Comparison of ENCODE assay signal across 8 cellular contexts in the genomic region with DNA sequence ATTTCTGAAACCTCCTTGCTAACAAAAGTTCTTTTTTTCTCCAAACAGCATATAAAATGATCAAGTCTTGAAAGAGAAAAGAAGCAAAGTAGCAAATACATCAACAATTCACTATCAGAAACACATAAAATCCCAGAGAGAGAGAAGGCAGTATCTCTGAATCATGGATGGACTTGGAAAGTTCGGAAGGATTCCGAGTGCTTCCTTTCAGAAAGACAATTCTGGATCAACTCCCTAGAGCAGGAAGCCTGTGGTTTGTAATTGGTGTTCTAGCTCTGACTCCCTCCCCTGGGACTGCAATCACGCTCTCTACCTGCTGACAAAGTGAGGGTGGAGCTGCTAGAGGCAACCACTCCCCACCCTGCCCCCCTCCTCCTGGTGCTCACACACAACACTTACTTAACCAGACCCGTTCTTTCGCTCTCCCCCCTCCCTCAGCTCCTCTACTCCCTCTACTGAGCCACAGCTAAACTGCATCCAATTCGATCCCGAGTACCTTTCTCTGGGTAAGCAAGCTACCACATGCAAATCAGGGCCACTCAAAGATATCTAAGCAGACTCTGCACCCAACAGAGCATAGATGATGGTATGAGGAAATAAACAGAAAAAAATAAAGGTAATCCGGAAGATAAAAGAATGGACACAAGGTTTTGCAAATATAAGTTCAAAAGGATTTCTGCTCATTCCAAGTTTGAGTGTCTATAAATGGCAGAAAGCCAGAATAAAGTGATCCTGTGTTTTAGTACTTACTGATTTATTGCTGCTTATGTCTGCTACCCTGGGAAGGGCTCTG. TPM values are rescaled to one million over a fixed set of nuclear protein-coding genes. Genes with fewer than 3 reads are reported as not detected.
DNase-seq lines count a peak whose midpoint lies in the region; ATAC-seq and TF ChIP-seq lines count a peak whose summit lies in the region.

Gene RNF43, minus strand, starts transcription at position 235 of the 793 bp plus-strand sequence. CDS start 1,957 bp downstream, outside the sequence.

- no peaks in the 10 kb centered on the region for H3K9me3 Mint-ChIP-seq in activated CD8-positive, alpha-beta T cell treated with anti-CD3 and anti-CD28 coated beads for 36 hours

- ATAC-seq in GM19455 (IDR thresholded peaks at IDR 0.05; ENCODE audit: unreplicated experiment) (peak; percentile 72), HG03575 (IDR thresholded peaks at IDR 0.05; ENCODE audit: extremely low read depth, insufficient number of reproducible peaks, low FRiP score, unreplicated experiment) (peak; percentile 52)
- ATAC-seq in activated CD8-positive, alpha-beta T cell treated with anti-CD3 and anti-CD28 coated beads for 36 hours, result peak; percentile 100

- no peaks in the 10 kb centered on the region for H3K27me3 Mint-ChIP-seq in activated CD8-positive, alpha-beta T cell treated with anti-CD3 and anti-CD28 coated beads for 36 hours

- POLR2A ChIA-PET in activated CD8-positive, alpha-beta T cell treated with anti-CD3 and anti-CD28 coated beads for 36 hours (lab: Charles Lee), result interaction anchor here (0.7 to 3.8 kb wide), 13 partner anchors 15 to 96 kb away, joined by 3 to 17 read pairs (median 4); partner anchors contain the start of genes SUPT4H1 and TSPOAP1

- DNase-seq in CMK (ENCODE audit: low read depth), result peak; percentile 58
- peak; percentile 92 for DNase-seq in NCI-H748 treated with DMSO at 0.1 percent for 48 hours (lab: John Stamatoyannopoulos, UW)
- DNase-seq in activated CD8-positive, alpha-beta T cell treated with anti-CD3 and anti-CD28 coated beads for 36 hours, result peak; percentile 96
- DNase-seq in effector memory CD4-positive, alpha-beta T cell, result peak; percentile 66 to 77 (median 76)
- DNase-seq in lung microvascular endothelial cell (ENCODE audit: low read depth in 2 of 2), result peak; percentile 75 to 83
- DNase-seq in stimulated activated CD4-positive, alpha-beta T cell treated with anti-CD3 and anti-CD28 coated beads, TNF-alpha, amount 100 ng/mL, for 48 hours (ENCODE audit: low read depth in 3 of 3), result peak; percentile 68 to 87 (median 82)

- no peak within 1 kb of the TSS for H3K4me3 ChIP-seq in effector memory CD4-positive, alpha-beta T cell (ENCODE audit: insufficient read depth, low read depth, low read length, poor library complexity, severe bottlenecking)

- no peaks in the 10 kb centered on the region for H3K36me3 Mint-ChIP-seq in activated CD8-positive, alpha-beta T cell treated with anti-CD3 and anti-CD28 coated beads for 36 hours (ENCODE audit: low read depth)

- no peak within 1 kb of the TSS for H3K27ac ChIP-seq in effector memory CD4-positive, alpha-beta T cell (ENCODE audit: insufficient read depth, low read length, poor library complexity, severe bottlenecking)

- no peaks in the 10 kb centered on the region for H3K36me3 ChIP-seq in effector memory CD4-positive, alpha-beta T cell (ENCODE audit: control insufficient read depth, insufficient read depth, low read length)

- intact Hi-C loops in activated CD8-positive, alpha-beta T cell treated with anti-CD3 and anti-CD28 coated beads for 36 hours (cut with micrococcal nuclease), result loop anchor here (5.0 kb wide), 2 partner anchors 80 to 100 kb away; no protein-coding TSS in a partner anchor

- peak within 1 kb of the TSS; percentile 66 for H3K27ac Mint-ChIP-seq in activated CD8-positive, alpha-beta T cell treated with anti-CD3 and anti-CD28 coated beads for 36 hours

- CTCF ChIA-PET in activated CD8-positive, alpha-beta T cell treated with anti-CD3 and anti-CD28 coated beads for 36 hours (lab: Charles Lee), result interaction anchor here (0.6 to 9.6 kb wide), 43 partner anchors 9 to 217 kb away, joined by 3 to 130 read pairs (median 4); partner anchors contain the start of gene SUPT4H1

- no peaks in the 10 kb centered on the region for H3K9me3 ChIP-seq in effector memory CD4-positive, alpha-beta T cell (ENCODE audit: control insufficient read depth, low read length)

- peak; percentile 78 for TF ChIP-seq CTCF in activated CD8-positive, alpha-beta T cell treated with anti-CD3 and anti-CD28 coated beads for 36 hours (IDR thresholded peaks at IDR 0.05)

- peak within 1 kb of the TSS; percentile 23 for H3K4me3 Mint-ChIP-seq in activated CD8-positive, alpha-beta T cell treated with anti-CD3 and anti-CD28 coated beads for 36 hours

- H3K4me1 Mint-ChIP-seq in activated CD8-positive, alpha-beta T cell treated with anti-CD3 and anti-CD28 coated beads for 36 hours (ENCODE audit: low read depth), result peaks cover 21% of the 10 kb centered on the region

- no peaks in the 10 kb centered on the region for H3K4me1 ChIP-seq in effector memory CD4-positive, alpha-beta T cell (ENCODE audit: control insufficient read depth, insufficient read depth, low read length, poor library complexity, severe bottlenecking)

- no peaks in the 10 kb centered on the region for H3K27me3 ChIP-seq in effector memory CD4-positive, alpha-beta T cell (replicated peaks; ENCODE audit: control insufficient read depth, insufficient read depth, low read length, poor library complexity, severe bottlenecking)

RNA-seq across cellular contexts. Expression of gene RNF43, which starts in this region (rescaled TPM):
- 1 to 10 TPM in 1 of 2 experiments, under 1 TPM in 1; 0.34 to 1.1 TPM for total RNA-seq in activated CD8-positive, alpha-beta T cell treated with anti-CD3 and anti-CD28 coated beads for 36 hours
- total RNA-seq in lung microvascular endothelial cell, result under 0.01 TPM in 1 of 2 replicates, not detected in the other

Comparison
In these comparisons a context has a peak if more than half of its experiments do, and no peak if none do; other contexts are left out.
1. Peak in DNase-seq in lung microvascular endothelial cell; RNA of the gene not detected or under 1 TPM.